In genomic region chr12:40227447-40227846, GRCh38 we compare ENCODE assay signal across 1 cellular context.
TF ChIP-seq lines count a peak whose summit lies in the region.

No MANE protein-coding gene starts in this region.

TF ChIP-seq in GM12878, 131 proteins besides CTCF, POLR2A, EP300 and RAD21:
- TF ChIP-seq, protein P1, sequence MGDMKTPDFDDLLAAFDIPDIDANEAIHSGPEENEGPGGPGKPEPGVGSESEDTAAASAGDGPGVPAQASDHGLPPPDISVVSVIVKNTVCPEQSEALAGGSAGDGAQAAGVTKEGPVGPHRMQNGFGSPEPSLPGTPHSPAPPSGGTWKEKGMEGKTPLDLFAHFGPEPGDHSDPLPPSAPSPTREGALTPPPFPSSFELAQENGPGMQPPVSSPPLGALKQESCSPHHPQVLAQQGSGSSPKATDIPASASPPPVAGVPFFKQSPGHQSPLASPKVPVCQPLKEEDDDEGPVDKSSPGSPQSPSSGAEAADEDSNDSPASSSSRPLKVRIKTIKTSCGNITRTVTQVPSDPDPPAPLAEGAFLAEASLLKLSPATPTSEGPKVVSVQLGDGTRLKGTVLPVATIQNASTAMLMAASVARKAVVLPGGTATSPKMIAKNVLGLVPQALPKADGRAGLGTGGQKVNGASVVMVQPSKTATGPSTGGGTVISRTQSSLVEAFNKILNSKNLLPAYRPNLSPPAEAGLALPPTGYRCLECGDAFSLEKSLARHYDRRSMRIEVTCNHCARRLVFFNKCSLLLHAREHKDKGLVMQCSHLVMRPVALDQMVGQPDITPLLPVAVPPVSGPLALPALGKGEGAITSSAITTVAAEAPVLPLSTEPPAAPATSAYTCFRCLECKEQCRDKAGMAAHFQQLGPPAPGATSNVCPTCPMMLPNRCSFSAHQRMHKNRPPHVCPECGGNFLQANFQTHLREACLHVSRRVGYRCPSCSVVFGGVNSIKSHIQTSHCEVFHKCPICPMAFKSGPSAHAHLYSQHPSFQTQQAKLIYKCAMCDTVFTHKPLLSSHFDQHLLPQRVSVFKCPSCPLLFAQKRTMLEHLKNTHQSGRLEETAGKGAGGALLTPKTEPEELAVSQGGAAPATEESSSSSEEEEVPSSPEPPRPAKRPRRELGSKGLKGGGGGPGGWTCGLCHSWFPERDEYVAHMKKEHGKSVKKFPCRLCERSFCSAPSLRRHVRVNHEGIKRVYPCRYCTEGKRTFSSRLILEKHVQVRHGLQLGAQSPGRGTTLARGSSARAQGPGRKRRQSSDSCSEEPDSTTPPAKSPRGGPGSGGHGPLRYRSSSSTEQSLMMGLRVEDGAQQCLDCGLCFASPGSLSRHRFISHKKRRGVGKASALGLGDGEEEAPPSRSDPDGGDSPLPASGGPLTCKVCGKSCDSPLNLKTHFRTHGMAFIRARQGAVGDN (IDR thresholded peaks at IDR 0.05): no peak
- TF ChIP-seq DPF2 (IDR thresholded peaks at IDR 0.05) (no peak), ZNF217 (IDR thresholded peaks at IDR 0.05) (peak; percentile 79)
- TF ChIP-seq, protein P2, sequence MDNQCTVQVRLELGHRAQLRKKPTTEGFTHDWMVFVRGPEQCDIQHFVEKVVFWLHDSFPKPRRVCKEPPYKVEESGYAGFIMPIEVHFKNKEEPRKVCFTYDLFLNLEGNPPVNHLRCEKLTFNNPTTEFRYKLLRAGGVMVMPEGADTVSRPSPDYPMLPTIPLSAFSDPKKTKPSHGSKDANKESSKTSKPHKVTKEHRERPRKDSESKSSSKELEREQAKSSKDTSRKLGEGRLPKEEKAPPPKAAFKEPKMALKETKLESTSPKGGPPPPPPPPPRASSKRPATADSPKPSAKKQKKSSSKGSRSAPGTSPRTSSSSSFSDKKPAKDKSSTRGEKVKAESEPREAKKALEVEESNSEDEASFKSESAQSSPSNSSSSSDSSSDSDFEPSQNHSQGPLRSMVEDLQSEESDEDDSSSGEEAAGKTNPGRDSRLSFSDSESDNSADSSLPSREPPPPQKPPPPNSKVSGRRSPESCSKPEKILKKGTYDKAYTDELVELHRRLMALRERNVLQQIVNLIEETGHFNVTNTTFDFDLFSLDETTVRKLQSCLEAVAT (IDR thresholded peaks at IDR 0.05): no peak
- TF ChIP-seq, protein P3, sequence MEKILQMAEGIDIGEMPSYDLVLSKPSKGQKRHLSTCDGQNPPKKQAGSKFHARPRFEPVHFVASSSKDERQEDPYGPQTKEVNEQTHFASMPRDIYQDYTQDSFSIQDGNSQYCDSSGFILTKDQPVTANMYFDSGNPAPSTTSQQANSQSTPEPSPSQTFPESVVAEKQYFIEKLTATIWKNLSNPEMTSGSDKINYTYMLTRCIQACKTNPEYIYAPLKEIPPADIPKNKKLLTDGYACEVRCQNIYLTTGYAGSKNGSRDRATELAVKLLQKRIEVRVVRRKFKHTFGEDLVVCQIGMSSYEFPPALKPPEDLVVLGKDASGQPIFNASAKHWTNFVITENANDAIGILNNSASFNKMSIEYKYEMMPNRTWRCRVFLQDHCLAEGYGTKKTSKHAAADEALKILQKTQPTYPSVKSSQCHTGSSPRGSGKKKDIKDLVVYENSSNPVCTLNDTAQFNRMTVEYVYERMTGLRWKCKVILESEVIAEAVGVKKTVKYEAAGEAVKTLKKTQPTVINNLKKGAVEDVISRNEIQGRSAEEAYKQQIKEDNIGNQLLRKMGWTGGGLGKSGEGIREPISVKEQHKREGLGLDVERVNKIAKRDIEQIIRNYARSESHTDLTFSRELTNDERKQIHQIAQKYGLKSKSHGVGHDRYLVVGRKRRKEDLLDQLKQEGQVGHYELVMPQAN (conservative IDR thresholded peaks at IDR 0.05): peak; percentile 43; the same call in 1 of the 2 replicates
